ENCODE assay signal across 14 cellular contexts in genomic region chr4:158163941-158164665, GRCh38. TPM values are rescaled to one million over a fixed set of nuclear protein-coding genes. Genes with fewer than 3 reads are reported as not detected.
DNase-seq lines count a peak whose midpoint lies in the region; ATAC-seq and TF ChIP-seq lines count a peak whose summit lies in the region.
"Had no signal": no experiment of that assay in that cellular context is flagged by ENCODE, and none has a peak within 500 bp of the region (broad histone marks: within the 10 kb centered on the region; RNA-seq: fewer than 3 reads in every experiment).

No MANE protein-coding gene starts in this region.

- H3K27ac ChIP-seq in cingulate gyrus (ENCODE audit: low read depth, low read length) (peak overlapping the region; percentile 75), mesenchymal stem cell (ENCODE audit: low read length, poor library complexity, severe bottlenecking) (peak overlapping the region; percentile 15), subcutaneous abdominal adipose tissue (ENCODE audit: low read depth, low read length) (peak overlapping the region; percentile 32), esophagus squamous epithelium (peak overlapping the region in 2 of 4 donors; percentile 12 to 15)
- H3K27ac ChIP-seq: BLaER1 had no signal

- H3K9ac ChIP-seq in mesenchymal stem cell (ENCODE audit: low read length) (peak overlapping the region; percentile 40), subcutaneous abdominal adipose tissue (ENCODE audit: low read length in 5 of 5) (peak overlapping the region in 2 of 5 donors; percentile 52 to 68)
- H3K9ac ChIP-seq: BLaER1 had no signal

- TF ChIP-seq POLR2A in GM18505 (IDR thresholded peaks at IDR 0.05; ENCODE audit: borderline replicate concordance, extremely low read depth, insufficient read depth, insufficient read length) (no peak), esophagus squamous epithelium (IDR thresholded peaks at IDR 0.05) (no peak)

- ATAC-seq in GM18505 (IDR thresholded peaks at IDR 0.05; ENCODE audit: unreplicated experiment): no peak
- ATAC-seq in GM21528 (IDR thresholded peaks at IDR 0.05; ENCODE audit: low FRiP score, unreplicated experiment): no peak
- ATAC-seq: activated naive CD8-positive, alpha-beta T cell treated with anti-CD3 and anti-CD28 coated beads, Interleukin-2, amount 50 U/mL, for 24 hours had no signal

- WGBS in mesenchymal stem cell: 68% methylated on average over 6 of the region's 8 CpGs
- WGBS in esophagus squamous epithelium, 2 donors: 33 to 53% methylated on average over 7 to 8 of the region's 8 CpGs

- H3K4me1 ChIP-seq in mesenchymal stem cell (ENCODE audit: control insufficient read depth, insufficient read depth, low read depth, low read length): peaks cover 2% of the 10 kb centered on the region
- H3K4me1 ChIP-seq in subcutaneous abdominal adipose tissue (ENCODE audit: control insufficient read depth in 5 of 5, insufficient read depth in 5 of 5, low read length in 5 of 5): peaks cover 0 to 81% (median 75%) of the 10 kb centered on the region in 5 donors
- H3K4me1 ChIP-seq in esophagus squamous epithelium: peaks cover 0 to 20% (median 3%) of the 10 kb centered on the region in 3 donors
- H3K4me1 ChIP-seq: BLaER1 had no signal

- DNase-seq in SK-MEL-5 (ENCODE audit: low read depth, low spot score) (peak; percentile 77), mesenchymal stem cell (peak; percentile 28), DMS114 treated with DMSO at 0.1 percent for 48 hours (lab: John Stamatoyannopoulos, UW; ENCODE audit: unreplicated experiment) (no peak), esophagus squamous epithelium (lab: John Stamatoyannopoulos, UW) (no peak)
- DNase-seq: activated naive CD8-positive, alpha-beta T cell treated with anti-CD3 and anti-CD28 coated beads, Interleukin-2, amount 50 U/mL, for 24 hours; IMR-90; NCI-H1105; NCI-H510A; OCI-M1 had no signal

- no peak overlapping the region for H3K4me2 ChIP-seq in mesenchymal stem cell (ENCODE audit: low read length, poor library complexity, severe bottlenecking)
- H3K4me2 ChIP-seq: BLaER1 had no signal

- peak overlapping the region in 1 of 2 experiments; percentile 10 for H3K4ac ChIP-seq in mesenchymal stem cell (ENCODE audit: low read depth in 1 of 2, low read length in 2 of 2)

- H3K36me3 ChIP-seq in mesenchymal stem cell (ENCODE audit: control insufficient read depth in 1 of 2, insufficient read depth in 2 of 2, low read depth in 1 of 2, low read length in 2 of 2): peaks cover 0 to 20% of the 10 kb centered on the region in 2 experiments
- H3K36me3 ChIP-seq in subcutaneous abdominal adipose tissue (ENCODE audit: control insufficient read depth in 5 of 5, insufficient read depth in 5 of 5, low read length in 5 of 5): peaks cover 0 to 3% (median 0%) of the 10 kb centered on the region in 5 donors
- H3K36me3 ChIP-seq in esophagus squamous epithelium: no peaks in the 10 kb centered on the region
- H3K36me3 ChIP-seq: BLaER1 had no signal

- peak overlapping the region; percentile 36 for H2BK15ac ChIP-seq in mesenchymal stem cell (ENCODE audit: low read depth, poor library complexity, severe bottlenecking)

- no peak overlapping the region for H4K8ac ChIP-seq in mesenchymal stem cell (ENCODE audit: low read length)

- H3K18ac ChIP-seq in mesenchymal stem cell (ENCODE audit: low read depth in 1 of 2, low read length in 2 of 2): peak overlapping the region in 1 of 2 experiments; percentile 5

- H2AFZ ChIP-seq in mesenchymal stem cell (ENCODE audit: low read depth, low read length): no peak overlapping the region

- H3K79me1 ChIP-seq in mesenchymal stem cell (replicated peaks; ENCODE audit: low read length, poor library complexity, severe bottlenecking): peaks cover 7% of the 10 kb centered on the region

- no peak for TF ChIP-seq CTCF in esophagus squamous epithelium (IDR thresholded peaks at IDR 0.05)

- H3K9me3 ChIP-seq in mesenchymal stem cell (ENCODE audit: control insufficient read depth, low read length): no peaks in the 10 kb centered on the region
- no peaks in the 10 kb centered on the region for H3K9me3 ChIP-seq in subcutaneous abdominal adipose tissue (ENCODE audit: control insufficient read depth in 5 of 5, low read length in 5 of 5)
- H3K9me3 ChIP-seq in esophagus squamous epithelium: no peaks in the 10 kb centered on the region
- H3K9me3 ChIP-seq: BLaER1 had no signal

- no peak overlapping the region for H2BK12ac ChIP-seq in mesenchymal stem cell (ENCODE audit: low read length in 2 of 2)

- no peak overlapping the region for H3K14ac ChIP-seq in mesenchymal stem cell (ENCODE audit: low read length in 2 of 2)

- H3K27me3 ChIP-seq in mesenchymal stem cell (ENCODE audit: control insufficient read depth in 1 of 2, insufficient read depth in 1 of 2, low read length in 2 of 2): no peaks in the 10 kb centered on the region
- no peaks in the 10 kb centered on the region for H3K27me3 ChIP-seq in subcutaneous abdominal adipose tissue (ENCODE audit: control insufficient read depth in 5 of 5, insufficient read depth in 4 of 5, low read length in 5 of 5)
- peaks cover 0 to 4% (median 0%) of the 10 kb centered on the region in 4 donors for H3K27me3 ChIP-seq in esophagus squamous epithelium
- H3K27me3 ChIP-seq: BLaER1 had no signal

- no peak overlapping the region for H3K23ac ChIP-seq in mesenchymal stem cell (ENCODE audit: low read length in 2 of 2)

- peak overlapping the region; percentile 62 for H2AK5ac ChIP-seq in mesenchymal stem cell (ENCODE audit: low read length, severe bottlenecking)

- H4K91ac ChIP-seq in mesenchymal stem cell (ENCODE audit: low read length): no peak overlapping the region

- H2BK120ac ChIP-seq in mesenchymal stem cell (ENCODE audit: low read depth, low read length): no peak overlapping the region

- no peak overlapping the region for H2BK5ac ChIP-seq in mesenchymal stem cell (ENCODE audit: low read depth, low read length, poor library complexity, severe bottlenecking)

- H3K4me3 ChIP-seq in mesenchymal stem cell (ENCODE audit: insufficient read depth in 1 of 2, low read depth in 1 of 2, low read length in 2 of 2) (peak overlapping the region in 1 of 2 experiments; percentile 94), subcutaneous abdominal adipose tissue (ENCODE audit: low read depth in 1 of 5, low read length in 5 of 5) (peak overlapping the region in 2 of 5 donors; percentile 33 to 47), esophagus squamous epithelium (peak overlapping the region in 1 of 4 donors; percentile 32)
- H3K4me3 ChIP-seq: BLaER1 had no signal

- in situ Hi-C loops in SK-MEL-5 (cut with HindIII; ENCODE audit: low pct_unique_long_range_greater_than_20kb, low sequenced_read_pairs): no loop called here

- intact Hi-C loops in esophagus squamous epithelium (cut with DNase I): no loop called here

RNA-seq across cellular contexts. Expression of gene GASK1B, which starts 8.7 kb away (rescaled TPM):
- total RNA-seq in SK-MEL-5 (2014; rRNA removed; shearing (Covaris generic)): 11.7 and 12.8 TPM in 2 replicates
- 24.4 and 29.9 TPM in 2 replicates for polyA plus RNA-seq in SK-MEL-5 (2015; cell fraction: cytosol; rRNA removed)
- 21.6 and 24.1 TPM in 2 replicates for polyA plus RNA-seq in SK-MEL-5 (2015; cell fraction: nucleus; rRNA removed)
- polyA plus RNA-seq in mesenchymal stem cell (2013, experiment 1 of 2): 34.3 TPM
- 34.9 TPM for polyA plus RNA-seq in mesenchymal stem cell (2013, experiment 2 of 2)
- 10 to 100 TPM in 2 of 4 donors, 1 to 10 TPM in 2; 1.0 to 23.7 (median 10.6) TPM for total RNA-seq in esophagus squamous epithelium

RNA-seq across cellular contexts. Expression of gene TMEM144, which starts 46.2 kb away (rescaled TPM):
- total RNA-seq in SK-MEL-5 (2014; rRNA removed; shearing (Covaris generic)): 26.8 and 27.1 TPM in 2 replicates
- polyA plus RNA-seq in SK-MEL-5 (2015; cell fraction: cytosol; rRNA removed): 13.7 and 25.6 TPM in 2 replicates
- 13.2 and 25.5 TPM in 2 replicates for polyA plus RNA-seq in SK-MEL-5 (2015; cell fraction: nucleus; rRNA removed)
- 1.7 TPM for polyA plus RNA-seq in mesenchymal stem cell (2013, experiment 1 of 2)
- polyA plus RNA-seq in mesenchymal stem cell (2013, experiment 2 of 2): 2.0 TPM
- 10 to 100 TPM in 2 of 4 donors, 1 to 10 TPM in 2; 3.4 to 12.8 (median 9.5) TPM for total RNA-seq in esophagus squamous epithelium

Comparison
In these comparisons a context has a peak if more than half of its experiments do, and no peak if none do; other contexts are left out.
1. DNase-seq: peak in SK-MEL-5 (single experiment) and mesenchymal stem cell (single experiment); none in DMS114 treated with DMSO at 0.1 percent for 48 hours (single experiment) and esophagus squamous epithelium (single experiment).